In the genomic region with DNA sequence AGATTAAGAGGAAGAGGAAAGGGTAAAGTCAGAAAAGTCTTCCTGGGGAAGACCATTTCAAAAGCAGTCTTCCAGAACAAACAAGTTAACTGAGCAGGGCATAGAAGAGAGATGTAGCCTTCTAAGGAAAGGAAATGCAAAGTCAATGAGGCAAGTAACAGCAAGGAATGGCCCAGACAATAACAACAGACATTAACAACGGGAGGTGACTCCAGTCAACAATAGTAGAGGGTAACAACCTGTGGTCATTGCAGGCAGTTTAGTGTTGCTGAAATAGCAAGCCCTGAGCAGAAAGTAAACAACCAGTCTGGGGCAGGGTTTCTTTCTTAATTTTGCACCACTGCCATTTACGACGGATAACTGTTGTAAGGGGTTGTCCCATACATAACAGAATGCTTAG, we compare ENCODE assay signal across 9 cellular contexts. TPM values are rescaled to one million over a fixed set of nuclear protein-coding genes. Genes with fewer than 3 reads are reported as not detected.
DNase-seq lines count a peak whose midpoint lies in the region; ATAC-seq and TF ChIP-seq lines count a peak whose summit lies in the region.
"Had no signal": no experiment of that assay in that cellular context is flagged by ENCODE, and none has a peak within 500 bp of the region (broad histone marks: within the 10 kb centered on the region; RNA-seq: fewer than 3 reads in every experiment).

No MANE protein-coding gene starts in this region.

- H3K9me3 Mint-ChIP-seq in activated CD4-positive, alpha-beta T cell treated with anti-CD3 and anti-CD28 coated beads, Interleukin-2, amount 10 ng/mL, durations not matched to agents 24 days and 14 days: peaks cover 4% of the 10 kb centered on the region

- H3K9ac ChIP-seq in SK-N-MC (ENCODE audit: insufficient read length): peak overlapping the region; percentile 67
- H3K9ac ChIP-seq in trophoblast cell (ENCODE audit: low read length): no peak overlapping the region

- peaks cover 11% of the 10 kb centered on the region for H3K36me3 Mint-ChIP-seq in activated CD4-positive, alpha-beta T cell treated with anti-CD3 and anti-CD28 coated beads, Interleukin-2, amount 10 ng/mL, durations not matched to agents 24 days and 14 days (ENCODE audit: low read depth)

- no peak for DNase-seq in activated CD4-positive, alpha-beta T cell treated with anti-CD3 and anti-CD28 coated beads, Interleukin-2, amount 10 ng/mL, durations not matched to agents 24 days and 14 days
- DNase-seq in activated CD4-positive, alpha-beta T cell treated with anti-CD3 and anti-CD28 coated beads for 48 hours: no peak
- DNase-seq in SK-N-MC (ENCODE audit: low read depth, low spot score) (no peak), hepatocyte (ENCODE audit: low spot score) (no peak), trophoblast cell (no peak), RWPE1 (ENCODE audit: low spot score) (no peak), C1 segment of cervical spinal cord (lab: John Stamatoyannopoulos, UW) (no peak)
- DNase-seq: hypothalamus had no signal

- peaks cover 4% of the 10 kb centered on the region for H3K79me1 ChIP-seq in trophoblast cell (ENCODE audit: low read length)

- H3K4me3 Mint-ChIP-seq in activated CD4-positive, alpha-beta T cell treated with anti-CD3 and anti-CD28 coated beads, Interleukin-2, amount 10 ng/mL, durations not matched to agents 24 days and 14 days: peak overlapping the region; percentile 96

- H3K14ac ChIP-seq in trophoblast cell (ENCODE audit: low read length): no peak overlapping the region

- ATAC-seq in HG02938 (IDR thresholded peaks at IDR 0.05; ENCODE audit: unreplicated experiment): no peak

- H2BK120ac ChIP-seq in trophoblast cell (ENCODE audit: insufficient read depth, low read length, poor library complexity): no peak overlapping the region

- H3K4me3 ChIP-seq in SK-N-MC (peak overlapping the region; percentile 100; the same call in 1 of the 2 replicates), hepatocyte (no peak overlapping the region), trophoblast cell (ENCODE audit: low read depth, low read length) (no peak overlapping the region)

- H3K9me3 ChIP-seq in SK-N-MC (ENCODE audit: low read depth, low read length) (no peaks in the 10 kb centered on the region), hepatocyte (ENCODE audit: low read depth) (no peaks in the 10 kb centered on the region), trophoblast cell (ENCODE audit: insufficient read depth, low read depth, low read length) (peaks cover 3% of the 10 kb centered on the region)

- H3K27ac ChIP-seq in SK-N-MC (no peak overlapping the region), hepatocyte (no peak overlapping the region), trophoblast cell (ENCODE audit: low read depth, low read length) (no peak overlapping the region), RWPE1 (no peak overlapping the region)

- TF ChIP-seq CTCF in hepatocyte (IDR thresholded peaks at IDR 0.05; ENCODE audit: poor library complexity) (no peak), RWPE1 (conservative IDR thresholded peaks at IDR 0.05; ENCODE audit: low read depth) (no peak)

- H2AK5ac ChIP-seq in trophoblast cell (ENCODE audit: low read length): no peak overlapping the region

- H3K4ac ChIP-seq in trophoblast cell (ENCODE audit: low read depth, low read length): peak overlapping the region; percentile 39

- peaks cover 57% of the 10 kb centered on the region for H3K79me2 ChIP-seq in hepatocyte
- H3K79me2 ChIP-seq in trophoblast cell (ENCODE audit: control insufficient read depth, insufficient read depth, low read length, poor library complexity): peaks cover 13% of the 10 kb centered on the region

- H3K9me2 ChIP-seq in hepatocyte (replicated peaks; ENCODE audit: insufficient read depth): no peaks in the 10 kb centered on the region

- 40% methylated on average over 3 of the region's 3 CpGs for WGBS in hepatocyte (ENCODE audit: low lambda C conversion rate, missing lambda C conversion rate)
- WGBS in trophoblast cell (ENCODE audit: extremely low coverage, insufficient coverage, insufficient read length): no CpG with 5 or more reads among the region's 3 CpGs

- H3K18ac ChIP-seq in trophoblast cell (ENCODE audit: low read length): no peak overlapping the region

- CTCF ChIA-PET in RWPE1 (lab: Yijun Ruan, JAX): no interaction called here

- POLR2A ChIA-PET in RWPE1 (lab: Yijun Ruan, JAX; ENCODE audit: low non-redundant PET): no interaction called here

- no peak overlapping the region for H4K91ac ChIP-seq in trophoblast cell (ENCODE audit: low read depth, low read length)

- H3K27me3 Mint-ChIP-seq in activated CD4-positive, alpha-beta T cell treated with anti-CD3 and anti-CD28 coated beads, Interleukin-2, amount 10 ng/mL, durations not matched to agents 24 days and 14 days: no peaks in the 10 kb centered on the region

- no peaks in the 10 kb centered on the region for H4K20me1 ChIP-seq in hepatocyte (ENCODE audit: insufficient read depth, poor library complexity, severe bottlenecking)

- H3K4me2 ChIP-seq in hepatocyte (peak overlapping the region; percentile 88), trophoblast cell (ENCODE audit: low read length) (no peak overlapping the region)

- no peak overlapping the region for H4K8ac ChIP-seq in trophoblast cell (ENCODE audit: low read depth, low read length)

- H4K12ac ChIP-seq in trophoblast cell (ENCODE audit: low read depth, low read length): no peak overlapping the region

- H2AFZ ChIP-seq in hepatocyte (no peak overlapping the region), trophoblast cell (ENCODE audit: insufficient read depth, low read length, poor library complexity) (no peak overlapping the region)

- H2BK12ac ChIP-seq in trophoblast cell (ENCODE audit: low read length): no peak overlapping the region

- H3K36me3 ChIP-seq in SK-N-MC (ENCODE audit: insufficient read depth, low read length) (no peaks in the 10 kb centered on the region), hepatocyte (replicated peaks; ENCODE audit: insufficient read depth, low read depth) (no peaks in the 10 kb centered on the region), trophoblast cell (ENCODE audit: control insufficient read depth in 1 of 2, insufficient read depth in 2 of 2, low read length in 2 of 2) (no peaks in the 10 kb centered on the region)

- H3K23ac ChIP-seq in trophoblast cell (ENCODE audit: low read length): no peak overlapping the region

- peak overlapping the region; percentile 3 for H3K27ac Mint-ChIP-seq in activated CD4-positive, alpha-beta T cell treated with anti-CD3 and anti-CD28 coated beads, Interleukin-2, amount 10 ng/mL, durations not matched to agents 24 days and 14 days

- peaks cover 24% of the 10 kb centered on the region for H3K4me1 Mint-ChIP-seq in activated CD4-positive, alpha-beta T cell treated with anti-CD3 and anti-CD28 coated beads, Interleukin-2, amount 10 ng/mL, durations not matched to agents 24 days and 14 days

- H3K27me3 ChIP-seq in hepatocyte (no peaks in the 10 kb centered on the region), trophoblast cell (ENCODE audit: insufficient read depth, low read length) (no peaks in the 10 kb centered on the region)

- H3K4me1 ChIP-seq in hepatocyte (ENCODE audit: insufficient read depth) (peaks cover 7% of the 10 kb centered on the region), trophoblast cell (ENCODE audit: control insufficient read depth in 1 of 2, insufficient read depth in 2 of 2, low read length in 2 of 2) (peaks cover 0 to 8% of the 10 kb centered on the region in 2 experiments)

- intact Hi-C loops in activated CD4-positive, alpha-beta T cell treated with anti-CD3 and anti-CD28 coated beads, Interleukin-2, amount 10 ng/mL, durations not matched to agents 24 days and 14 days (cut with micrococcal nuclease): no loop called here

- no peak overlapping the region for H2BK5ac ChIP-seq in trophoblast cell (ENCODE audit: low read depth, low read length, poor library complexity)

RNA-seq across cellular contexts. Expression of gene MDN1, which starts 2.1 kb away (rescaled TPM):
- 75.9 and 78.3 TPM in 2 replicates for total RNA-seq in activated CD4-positive, alpha-beta T cell treated with anti-CD3 and anti-CD28 coated beads, Interleukin-2, amount 10 ng/mL, durations not matched to agents 24 days and 14 days
- total RNA-seq in hepatocyte: 20.8 and 20.9 TPM in 2 replicates
- 8.0 and 10.8 TPM in 2 replicates for polyA plus RNA-seq in hepatocyte
- polyA plus RNA-seq in trophoblast cell (2013): 8.5 and 9.0 TPM in 2 replicates

RNA-seq across cellular contexts. Expression of gene CASP8AP2, which starts 12.2 kb away (rescaled TPM):
- total RNA-seq in activated CD4-positive, alpha-beta T cell treated with anti-CD3 and anti-CD28 coated beads, Interleukin-2, amount 10 ng/mL, durations not matched to agents 24 days and 14 days: 37.3 and 37.8 TPM in 2 replicates
- total RNA-seq in hepatocyte: 12.0 and 14.1 TPM in 2 replicates
- polyA plus RNA-seq in hepatocyte: 8.6 and 10.3 TPM in 2 replicates
- polyA plus RNA-seq in trophoblast cell (2013): 9.8 and 10.6 TPM in 2 replicates
